Comparison of ENCODE assay signal across 13 cellular contexts in the genomic region with DNA sequence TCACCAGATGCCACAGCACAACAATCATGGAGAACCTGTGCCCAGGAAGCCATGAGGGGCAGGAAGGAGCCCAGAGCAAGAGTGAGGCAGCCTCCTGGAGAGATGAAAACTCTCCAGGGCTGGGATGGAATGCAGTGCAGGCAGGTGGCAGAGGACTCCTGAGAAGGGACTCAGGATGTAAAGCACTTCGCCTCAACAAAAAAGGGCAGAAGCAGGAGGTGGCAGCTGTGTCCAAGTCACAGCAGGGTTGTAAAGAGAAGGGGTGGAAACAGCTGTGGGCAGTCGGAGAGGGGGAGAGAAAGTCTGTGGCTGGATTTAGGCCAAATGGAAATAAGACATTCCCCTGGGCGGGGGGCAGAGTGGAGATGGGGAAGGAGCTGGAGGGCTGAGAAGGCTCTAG. TPM values are rescaled to one million over a fixed set of nuclear protein-coding genes. Genes with fewer than 3 reads are reported as not detected.
DNase-seq lines count a peak whose midpoint lies in the region; TF ChIP-seq lines count a peak whose summit lies in the region.
"Had no signal": no experiment of that assay in that cellular context is flagged by ENCODE, and none has a peak within 500 bp of the region (broad histone marks: within the 10 kb centered on the region; RNA-seq: fewer than 3 reads in every experiment).

No MANE protein-coding gene starts in this region.

- no peaks in the 10 kb centered on the region for H3K9me3 Mint-ChIP-seq in HFFc6
- H3K9me3 Mint-ChIP-seq: CD8-positive, alpha-beta T cell; T-cell had no signal

- H3K4me2 ChIP-seq in neuronal stem cell (ENCODE audit: insufficient read depth, low read length, poor library complexity, severe bottlenecking) = no peak overlapping the region
- H3K4me2 ChIP-seq in osteoblast (ENCODE audit: insufficient read depth, low read length) = no peak overlapping the region
- H3K4me2 ChIP-seq: PC-9 had no signal

- H3K27ac Mint-ChIP-seq in HFFc6 = no peak overlapping the region
- H3K27ac Mint-ChIP-seq: CD8-positive, alpha-beta T cell; T-cell had no signal

- peak overlapping the region; percentile 64 for H2BK120ac ChIP-seq in neuronal stem cell (ENCODE audit: low read depth, low read length)

- H3K27ac ChIP-seq in RWPE1 (peak overlapping the region; percentile 31), neuronal stem cell (replicated peaks; ENCODE audit: low read length) (no peak overlapping the region), osteoblast (ENCODE audit: low read depth, low read length) (no peak overlapping the region)
- H3K27ac ChIP-seq: HL-60, PC-9, SK-N-MC had no signal

- H3K4ac ChIP-seq in neuronal stem cell (ENCODE audit: low read length) = no peak overlapping the region

- H3K4me3 ChIP-seq in neuronal stem cell (ENCODE audit: low read length in 2 of 2) (no peak overlapping the region), osteoblast (ENCODE audit: insufficient read depth, low read length) (no peak overlapping the region)
- H3K4me3 ChIP-seq: PC-9, SK-N-MC had no signal

- H3K27me3 Mint-ChIP-seq in HFFc6 (ENCODE audit: insufficient read depth) = peaks cover 13% of the 10 kb centered on the region

- no peaks in the 10 kb centered on the region for H3K79me2 ChIP-seq in osteoblast (ENCODE audit: insufficient read depth, low read length)

- TF ChIP-seq CTCF in RWPE1 (conservative IDR thresholded peaks at IDR 0.05; ENCODE audit: low read depth) = no peak
- TF ChIP-seq CTCF in osteoblast (IDR thresholded peaks at IDR 0.05; ENCODE audit: extremely low read depth, low read depth, low read length) = no peak
- TF ChIP-seq CTCF in HFFc6 (IDR thresholded peaks at IDR 0.05) = no peak

- H3K4me1 ChIP-seq in neuronal stem cell (ENCODE audit: control insufficient read depth in 2 of 2, insufficient read depth in 1 of 2, low read depth in 1 of 2, low read length in 2 of 2) (peaks cover 0 to 16% of the 10 kb centered on the region in 2 donors), osteoblast (ENCODE audit: insufficient read depth, low read length) (peaks cover 18% of the 10 kb centered on the region)

- no peak overlapping the region for H2AK5ac ChIP-seq in neuronal stem cell (ENCODE audit: low read depth, low read length)

- H2BK15ac ChIP-seq in neuronal stem cell (ENCODE audit: low read length) = no peak overlapping the region

- no peak overlapping the region for H2BK12ac ChIP-seq in neuronal stem cell (ENCODE audit: low read length)

- DNase-seq in DMS 273 treated with DMSO at 0.1 percent for 48 hours (lab: John Stamatoyannopoulos, UW) (peak; percentile 6), ELF-1 (ENCODE audit: low read depth, low spot score) (peak; percentile 26), RWPE1 (ENCODE audit: low spot score) (no peak), neuronal stem cell (ENCODE audit: low spot score) (no peak), osteoblast (ENCODE audit: insufficient read length, low spot score, missing footprints) (no peak), NK-92 (lab: John Stamatoyannopoulos, UW; ENCODE audit: unreplicated experiment) (no peak), HFFc6 (no peak)
- DNase-seq: CD8-positive, alpha-beta T cell; PC-9; T-cell had no signal

- H4K20me1 ChIP-seq in osteoblast (ENCODE audit: insufficient read depth, low read length) = no peaks in the 10 kb centered on the region

- no peak overlapping the region for H3K9ac ChIP-seq in neuronal stem cell (ENCODE audit: low read depth, low read length, poor library complexity)

- no peak overlapping the region for H3K14ac ChIP-seq in neuronal stem cell (ENCODE audit: low read length)

- peaks cover 28% of the 10 kb centered on the region for H3K4me1 Mint-ChIP-seq in HFFc6 (ENCODE audit: low read depth)
- H3K4me1 Mint-ChIP-seq: T-cell had no signal

- H3K27me3 ChIP-seq in neuronal stem cell (ENCODE audit: control insufficient read depth in 3 of 3, insufficient read depth in 3 of 3, low read depth in 1 of 3, low read length in 3 of 3) (peaks cover 0 to 25% (median 0%) of the 10 kb centered on the region in 3 experiments), osteoblast (ENCODE audit: insufficient read depth, low read length) (peaks cover 20% of the 10 kb centered on the region)

- H3K23ac ChIP-seq in neuronal stem cell (ENCODE audit: low read depth, low read length, poor library complexity) = no peak overlapping the region

- H2BK5ac ChIP-seq in neuronal stem cell (ENCODE audit: low read length) = no peak overlapping the region

- H4K91ac ChIP-seq in neuronal stem cell (ENCODE audit: low read depth, low read length, poor library complexity) = no peak overlapping the region

- no peak overlapping the region for H3K18ac ChIP-seq in neuronal stem cell (ENCODE audit: low read length)

- H4K8ac ChIP-seq in neuronal stem cell (ENCODE audit: low read depth, low read length) = no peak overlapping the region

- CTCF ChIA-PET in RWPE1 (lab: Yijun Ruan, JAX) = interaction anchor here (0.5 kb wide), 1 partner anchor 69 kb away, joined by 3 read pairs; no protein-coding TSS in a partner anchor

- peaks cover 2% of the 10 kb centered on the region for H3K79me1 ChIP-seq in neuronal stem cell (ENCODE audit: low read depth, low read length)

- H2AFZ ChIP-seq in neuronal stem cell (ENCODE audit: low read length) (no peak overlapping the region), osteoblast (ENCODE audit: low read length) (no peak overlapping the region)
- H2AFZ ChIP-seq: PC-9 had no signal

- POLR2A ChIA-PET in RWPE1 (lab: Yijun Ruan, JAX; ENCODE audit: low non-redundant PET) = no interaction called here

- peaks cover 0 to 2% of the 10 kb centered on the region in 2 donors for H3K36me3 ChIP-seq in neuronal stem cell (replicated peaks in 1 of 2; ENCODE audit: control insufficient read depth in 2 of 2, insufficient read depth in 2 of 2, low read length in 2 of 2)
- no peaks in the 10 kb centered on the region for H3K36me3 ChIP-seq in osteoblast (ENCODE audit: insufficient read depth, low read length)

- no peaks in the 10 kb centered on the region for H3K36me3 Mint-ChIP-seq in HFFc6 (ENCODE audit: low read depth)
- H3K36me3 Mint-ChIP-seq: CD8-positive, alpha-beta T cell; T-cell had no signal

- no CpG with 5 or more reads among the region's 3 CpGs for WGBS in neuronal stem cell (ENCODE audit: extremely low coverage in 2 of 2, insufficient read length in 2 of 2, insufficient replicate concordance in 1 of 2), 2 donors

- H3K4me3 Mint-ChIP-seq in HFFc6 = no peak overlapping the region
- H3K4me3 Mint-ChIP-seq: CD8-positive, alpha-beta T cell; T-cell had no signal

- H3K9me3 ChIP-seq in neuronal stem cell (replicated peaks in 1 of 2; ENCODE audit: control insufficient read depth in 2 of 2, insufficient read depth in 1 of 2, low read depth in 1 of 2, low read length in 2 of 2) (no peaks in the 10 kb centered on the region), osteoblast (ENCODE audit: low read depth, low read length) (no peaks in the 10 kb centered on the region)

RNA-seq across cellular contexts. Expression of a gene that starts 34.9 kb away (rescaled TPM):
- polyA plus RNA-seq in neuronal stem cell (2013, experiment 1 of 2) = 0.25 TPM
- 0.30 TPM for polyA plus RNA-seq in neuronal stem cell (2013, experiment 2 of 2)
- under 0.01 and 0.72 TPM in 2 replicates for total RNA-seq in osteoblast
- total RNA-seq in HFFc6 (2021; fragmentation: NEBNext Ultra II Directional; extraction: Animal tissue kit (Norgen Biotek cat#: 25700)) = under 1 TPM in 1 of 6 experiments, not detected in 5; 0.17 TPM
- total RNA-seq: NCI-H460 had no signal

RNA-seq across cellular contexts. Expression of a gene that starts 36.1 kb away (rescaled TPM):
- 4.0 TPM for polyA plus RNA-seq in neuronal stem cell (2013, experiment 1 of 2)
- 3.8 TPM for polyA plus RNA-seq in neuronal stem cell (2013, experiment 2 of 2)
- total RNA-seq in osteoblast = 8.3 and 11.9 TPM in 2 replicates
- 1 to 10 TPM in 1 of 6 experiments, under 1 TPM in 5; 0.28 to 1.4 (median 0.83) TPM for total RNA-seq in HFFc6 (2021; fragmentation: NEBNext Ultra II Directional; extraction: Animal tissue kit (Norgen Biotek cat#: 25700))

RNA-seq across cellular contexts. Expression of a gene that starts 55.0 kb away (rescaled TPM):
- polyA plus RNA-seq in neuronal stem cell (2013, experiment 1 of 2) = 43.3 TPM
- polyA plus RNA-seq in neuronal stem cell (2013, experiment 2 of 2) = 41.6 TPM
- total RNA-seq in osteoblast = 27.5 and 30.1 TPM in 2 replicates
- 10 to 100 TPM; 80.0 to 96.2 (median 88.7) TPM for total RNA-seq in HFFc6 (2021; fragmentation: NEBNext Ultra II Directional; extraction: Animal tissue kit (Norgen Biotek cat#: 25700))

RNA-seq across cellular contexts. Expression of a gene that starts 57.0 kb away (rescaled TPM):
- 6.4 TPM for polyA plus RNA-seq in neuronal stem cell (2013, experiment 1 of 2)
- polyA plus RNA-seq in neuronal stem cell (2013, experiment 2 of 2) = 5.8 TPM
- total RNA-seq in osteoblast = 9.8 and 11.5 TPM in 2 replicates
- total RNA-seq in HFFc6 (2021; fragmentation: NEBNext Ultra II Directional; extraction: Animal tissue kit (Norgen Biotek cat#: 25700)) = 1 to 10 TPM; 4.3 to 6.0 (median 4.9) TPM

RNA-seq across cellular contexts. Expression of a gene that starts 58.5 kb away (rescaled TPM):
- 1.8 TPM for polyA plus RNA-seq in neuronal stem cell (2013, experiment 1 of 2)
- 1.5 TPM for polyA plus RNA-seq in neuronal stem cell (2013, experiment 2 of 2)
- total RNA-seq in osteoblast = 4.1 and 6.5 TPM in 2 replicates
- total RNA-seq in HFFc6 (2021; fragmentation: NEBNext Ultra II Directional; extraction: Animal tissue kit (Norgen Biotek cat#: 25700)) = 1 to 10 TPM; 1.5 to 2.5 (median 2.0) TPM

Comparison
In these comparisons a context has a peak if more than half of its experiments do, and no peak if none do; other contexts are left out.
1. DNase-seq: peak in DMS 273 treated with DMSO at 0.1 percent for 48 hours (single experiment) and ELF-1 (single experiment); none in RWPE1 (single experiment), neuronal stem cell (single experiment), osteoblast (single experiment), NK-92 (single experiment) and HFFc6 (single experiment).